In the genomic region with DNA sequence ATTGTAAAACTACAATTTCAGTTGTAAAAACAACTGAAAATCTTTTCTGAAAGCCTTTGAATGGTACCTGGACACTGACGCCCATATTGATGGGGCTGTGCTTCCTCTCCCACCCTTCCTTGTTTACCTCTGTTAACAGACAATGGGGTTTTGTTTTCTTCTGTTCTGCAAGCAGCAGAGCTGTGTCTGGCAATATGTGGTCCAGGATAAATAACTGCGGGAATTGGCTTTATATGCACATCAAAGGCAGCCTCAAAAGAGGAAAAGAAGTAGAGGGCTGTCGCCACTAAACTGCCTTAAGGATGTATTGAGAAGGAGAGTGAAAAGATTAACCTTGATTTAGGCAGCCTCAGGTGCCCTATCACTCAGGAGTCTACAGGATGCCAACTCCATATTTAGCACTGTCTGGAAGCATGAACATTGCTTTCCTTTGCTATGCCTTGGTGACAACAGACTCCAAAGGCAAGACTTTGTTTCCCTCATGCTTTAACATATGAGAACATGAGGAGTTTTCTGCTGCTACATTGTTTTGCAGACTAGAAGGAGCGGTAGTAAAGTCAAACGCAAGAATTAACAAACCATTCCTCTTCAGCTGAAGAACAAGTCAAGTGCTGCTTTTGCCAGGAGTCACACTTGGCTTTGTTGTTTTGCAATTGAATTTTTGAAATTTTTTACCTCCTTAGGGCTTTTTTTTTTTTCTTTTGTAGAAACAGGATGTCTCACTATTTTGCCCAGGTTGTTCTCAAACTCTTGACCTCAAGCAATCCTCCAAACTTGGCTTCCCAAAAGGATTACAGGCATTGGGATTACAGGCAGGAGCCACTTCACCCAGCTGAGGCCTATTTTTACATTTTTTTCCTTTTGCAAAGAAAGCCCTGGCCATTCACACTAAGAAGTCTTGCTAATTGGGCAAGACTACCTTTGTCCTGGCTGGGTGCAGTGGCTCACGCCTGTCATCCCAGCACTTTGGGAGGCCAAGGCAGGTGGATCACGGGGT, we compare ENCODE assay signal across 21 cellular contexts. TPM values are rescaled to one million over a fixed set of nuclear protein-coding genes. Genes with fewer than 3 reads are reported as not detected.
DNase-seq lines count a peak whose midpoint lies in the region; ATAC-seq and TF ChIP-seq lines count a peak whose summit lies in the region.
"Had no signal": no experiment of that assay in that cellular context is flagged by ENCODE, and none has a peak within 500 bp of the region (broad histone marks: within the 10 kb centered on the region; RNA-seq: fewer than 3 reads in every experiment).

No MANE protein-coding gene starts in this region.

- peak overlapping the region; percentile 13; the same call in 1 of the 2 replicates for H3K4me3 ChIP-seq in MM.1S (ENCODE audit: low read length)
- H3K4me3 ChIP-seq: K562 had no signal

- peak overlapping the region; percentile 61 for H3K27ac Mint-ChIP-seq in activated T-cell treated with anti-CD3 and anti-CD28 coated beads, Interleukin-2, amount 50 U/mL, for 72 hours
- H3K27ac Mint-ChIP-seq in glutamatergic neuron (ENCODE audit: unreplicated experiment): no peak overlapping the region
- H3K27ac Mint-ChIP-seq: activated naive CD8-positive, alpha-beta T cell; effector memory CD8-positive, alpha-beta T cell had no signal

- H3K27me3 ChIP-seq in MM.1S (replicated peaks; ENCODE audit: insufficient read depth, low read length): no peaks in the 10 kb centered on the region

- peak overlapping the region; percentile 73 for H3K27ac ChIP-seq in MM.1S (ENCODE audit: low read length)

- H3K4me1 Mint-ChIP-seq in activated T-cell treated with anti-CD3 and anti-CD28 coated beads, Interleukin-2, amount 50 U/mL, for 72 hours (ENCODE audit: low read depth): peaks cover 61% of the 10 kb centered on the region
- H3K4me1 Mint-ChIP-seq in glutamatergic neuron (ENCODE audit: low read depth, unreplicated experiment): no peaks in the 10 kb centered on the region
- H3K4me1 Mint-ChIP-seq: naive thymus-derived CD8-positive, alpha-beta T cell had no signal

- H3K4me1 ChIP-seq in MM.1S (ENCODE audit: low read length): peaks cover 18% of the 10 kb centered on the region

- TF ChIP-seq CTCF in MM.1S (IDR thresholded peaks at IDR 0.05; ENCODE audit: low read length): no peak
- no peak for TF ChIP-seq CTCF in glutamatergic neuron (IDR thresholded peaks at IDR 0.05; ENCODE audit: partially characterized antibody, unreplicated experiment)

- H3K4me2 ChIP-seq in MM.1S (ENCODE audit: low read depth, low read length): peak overlapping the region; percentile 71

- H4K20me1 ChIP-seq in MM.1S (ENCODE audit: insufficient read depth, low read length): no peaks in the 10 kb centered on the region

- peak overlapping the region; percentile 81 to 84 for H3K4me3 Mint-ChIP-seq in activated T-cell treated with anti-CD3 and anti-CD28 coated beads, Interleukin-2, amount 50 U/mL, for 72 hours
- no peak overlapping the region for H3K4me3 Mint-ChIP-seq in glutamatergic neuron (ENCODE audit: unreplicated experiment)
- H3K4me3 Mint-ChIP-seq: activated naive CD8-positive, alpha-beta T cell; naive thymus-derived CD8-positive, alpha-beta T cell had no signal

- H3K9me2 ChIP-seq in MM.1S (replicated peaks; ENCODE audit: insufficient read depth, low read length): no peaks in the 10 kb centered on the region

- H3K36me3 ChIP-seq in MM.1S (replicated peaks; ENCODE audit: insufficient read depth, low read length): no peaks in the 10 kb centered on the region

- no peaks in the 10 kb centered on the region for H3K79me2 ChIP-seq in MM.1S (ENCODE audit: low read length)

- ATAC-seq in activated T-cell treated with anti-CD3 and anti-CD28 coated beads, Interleukin-2, amount 50 U/mL, for 72 hours (replicated peaks in 1 of 2): no peak
- no peak for ATAC-seq in HG03457 (IDR thresholded peaks at IDR 0.05; ENCODE audit: unreplicated experiment)
- ATAC-seq: effector memory CD8-positive, alpha-beta T cell; K562; naive thymus-derived CD8-positive, alpha-beta T cell had no signal

- H3F3A ChIP-seq in MM.1S (ENCODE audit: insufficient read depth, low read length): peaks cover 15% of the 10 kb centered on the region

- H3K9ac ChIP-seq in MM.1S (ENCODE audit: low read length): peak overlapping the region; percentile 37; the same call in 1 of the 2 replicates

- H3K9me3 ChIP-seq in MM.1S (replicated peaks; ENCODE audit: insufficient read depth, low read length): no peaks in the 10 kb centered on the region

- H2AFZ ChIP-seq in MM.1S (ENCODE audit: low read length): peak overlapping the region; percentile 20

- no peaks in the 10 kb centered on the region for H3K9me3 Mint-ChIP-seq in activated T-cell treated with anti-CD3 and anti-CD28 coated beads, Interleukin-2, amount 50 U/mL, for 72 hours
- no peaks in the 10 kb centered on the region for H3K9me3 Mint-ChIP-seq in glutamatergic neuron (ENCODE audit: unreplicated experiment)
- H3K9me3 Mint-ChIP-seq: effector memory CD8-positive, alpha-beta T cell; naive thymus-derived CD8-positive, alpha-beta T cell had no signal

- H3K36me3 Mint-ChIP-seq in activated T-cell treated with anti-CD3 and anti-CD28 coated beads, Interleukin-2, amount 50 U/mL, for 72 hours (ENCODE audit: insufficient read depth in 2 of 2): peaks cover 6 to 7% of the 10 kb centered on the region in 2 donors
- H3K36me3 Mint-ChIP-seq in glutamatergic neuron (ENCODE audit: unreplicated experiment): no peaks in the 10 kb centered on the region
- H3K36me3 Mint-ChIP-seq: naive thymus-derived CD8-positive, alpha-beta T cell had no signal

- no peaks in the 10 kb centered on the region for H3K27me3 Mint-ChIP-seq in activated T-cell treated with anti-CD3 and anti-CD28 coated beads, Interleukin-2, amount 50 U/mL, for 72 hours (ENCODE audit: low read depth)
- H3K27me3 Mint-ChIP-seq in glutamatergic neuron (ENCODE audit: unreplicated experiment): no peaks in the 10 kb centered on the region
- H3K27me3 Mint-ChIP-seq: activated naive CD8-positive, alpha-beta T cell; naive thymus-derived CD8-positive, alpha-beta T cell had no signal

- no peak for DNase-seq in activated T-cell treated with anti-CD3 and anti-CD28 coated beads, Interleukin-2, amount 50 U/mL, for 72 hours
- no peak for DNase-seq in activated T-cell treated with anti-CD3 and anti-CD28 coated beads for 4 hours
- DNase-seq in MM.1S: no peak
- peak; percentile 32 for DNase-seq in astrocyte of the hippocampus (ENCODE audit: low read depth, low spot score)
- DNase-seq in pons (ENCODE audit: low spot score): peak; percentile 62
- no peak for DNase-seq in glutamatergic neuron
- no peak for DNase-seq in stimulated activated CD4-positive, alpha-beta T cell treated with anti-CD3 and anti-CD28 coated beads, Interleukin-4, amount 100 ng/mL, for 4 hours
- DNase-seq: activated CD4-positive, alpha-beta T cell treated with anti-CD3 and anti-CD28 coated beads for 48 hours; Calu3; central memory CD4-positive, alpha-beta T cell; effector memory CD8-positive, alpha-beta T cell; GF-D8; naive thymus-derived CD8-positive, alpha-beta T cell; NCI-H1048; NCI-H2171; Right ventricle myocardium superior; T1000 had no signal

RNA-seq across cellular contexts. Expression of a gene that starts 3.0 kb away (rescaled TPM):
- 10 to 100 TPM; 14.2 to 26.0 TPM for total RNA-seq in activated T-cell treated with anti-CD3 and anti-CD28 coated beads, Interleukin-2, amount 50 U/mL, for 72 hours
- total RNA-seq in glutamatergic neuron (ENCODE audit: unreplicated experiment): not detected
- total RNA-seq: Calu3; K562; liver; naive thymus-derived CD8-positive, alpha-beta T cell; Right ventricle myocardium superior had no signal

Comparison
In these comparisons a context has a peak if more than half of its experiments do, and no peak if none do; other contexts are left out.
1. DNase-seq: peak in astrocyte of the hippocampus (single experiment) and pons (single experiment); none in activated T-cell treated with anti-CD3 and anti-CD28 coated beads, Interleukin-2, amount 50 U/mL, for 72 hours (0 of 2), activated T-cell treated with anti-CD3 and anti-CD28 coated beads for 4 hours (single experiment), MM.1S (single experiment), glutamatergic neuron (single experiment) and stimulated activated CD4-positive, alpha-beta T cell treated with anti-CD3 and anti-CD28 coated beads, Interleukin-4, amount 100 ng/mL, for 4 hours (0 of 2).
2. RNA of a gene that starts 3.0 kb away (total RNA-seq): 14.2 to 26.0 TPM in activated T-cell treated with anti-CD3 and anti-CD28 coated beads, Interleukin-2, amount 50 U/mL, for 72 hours; not detected in glutamatergic neuron (single experiment); every median in the first group is over 10 times any median in the second.